In genomic region chr2:237858294-237859081, GRCh38 we compare ENCODE assay signal across 8 cellular contexts. TPM values are rescaled to one million over a fixed set of nuclear protein-coding genes. Genes with fewer than 3 reads are reported as not detected.
A peak's percentile ranks its signal among the peaks of the same experiment; 100 is the strongest.
DNase-seq lines count a peak whose midpoint lies in the region; ATAC-seq, FAIRE-seq and TF ChIP-seq lines count a peak whose summit lies in the region.

No MANE protein-coding gene starts in this region.

- H3K4me2 ChIP-seq in endothelial cell of umbilical vein (ENCODE audit: insufficient read depth, low read length) (no peak overlapping the region), mesenchymal stem cell (ENCODE audit: low read length, poor library complexity, severe bottlenecking) (no peak overlapping the region)

- peak overlapping the region; percentile 61 for H3K27ac Mint-ChIP-seq in stimulated activated memory B cell treated with anti-CD40 and anti-IgM and Interleukin-4, amounts not matched to agents 10 μg/mL and 1 μg/mL and 100 μg/mL, for 72 hours

- no peaks in the 10 kb centered on the region for H3K79me2 ChIP-seq in endothelial cell of umbilical vein (ENCODE audit: control insufficient read depth, insufficient read depth, low read length)

- H3K79me1 ChIP-seq in mesenchymal stem cell (replicated peaks; ENCODE audit: low read length, poor library complexity, severe bottlenecking), result peaks cover 3% of the 10 kb centered on the region

- H3K36me3 ChIP-seq in endothelial cell of umbilical vein (ENCODE audit: control insufficient read depth in 2 of 2, extremely low read depth in 1 of 2, insufficient read depth in 2 of 2, low read length in 2 of 2) (no peaks in the 10 kb centered on the region), mesenchymal stem cell (ENCODE audit: control insufficient read depth in 1 of 2, insufficient read depth in 2 of 2, low read depth in 1 of 2, low read length in 2 of 2) (no peaks in the 10 kb centered on the region)

- H2AFZ ChIP-seq in endothelial cell of umbilical vein (ENCODE audit: low read depth, low read length) (no peak overlapping the region), mesenchymal stem cell (ENCODE audit: low read depth, low read length) (no peak overlapping the region)

- no TSS peak for BruUV-seq in endothelial cell of umbilical vein (replicated peaks; lab: Mats Ljungman, UMichigan)

- ATAC-seq in GM21529 (IDR thresholded peaks at IDR 0.05; ENCODE audit: unreplicated experiment), result peak; percentile 63
- ATAC-seq in stimulated activated memory B cell treated with anti-CD40 and anti-IgM and Interleukin-4, amounts not matched to agents 10 μg/mL and 1 μg/mL and 100 μg/mL, for 72 hours, result peak; percentile 78
- ATAC-seq in HG03457 (IDR thresholded peaks at IDR 0.05; ENCODE audit: unreplicated experiment), result no peak

- no peaks in the 10 kb centered on the region for H3K36me3 Mint-ChIP-seq in stimulated activated memory B cell treated with anti-CD40 and anti-IgM and Interleukin-4, amounts not matched to agents 10 μg/mL and 1 μg/mL and 100 μg/mL, for 72 hours

- peak; percentile 84 for FAIRE-seq in endothelial cell of umbilical vein (lab: Jason Lieb, UNC)

- H3K4me3 ChIP-seq in endothelial cell of umbilical vein (replicated peaks in 1 of 3; ENCODE audit: insufficient read depth in 1 of 3, low read depth in 1 of 3, low read length in 3 of 3), result no peak overlapping the region
- no peak overlapping the region for H3K4me3 ChIP-seq in mesenchymal stem cell (ENCODE audit: insufficient read depth in 1 of 2, low read depth in 1 of 2, low read length in 2 of 2)

- no peak overlapping the region for H3K4ac ChIP-seq in mesenchymal stem cell (ENCODE audit: low read depth in 1 of 2, low read length in 2 of 2)

- CTCF ChIA-PET in endothelial cell of umbilical vein (lab: Charles Lee), result interaction anchor here (0.6 to 4.5 kb wide), 21 partner anchors 8 to 405 kb away, joined by 3 to 74 read pairs (median 4); partner anchors contain the start of gene SCLY

- H3K23ac ChIP-seq in mesenchymal stem cell (ENCODE audit: low read length in 2 of 2), result no peak overlapping the region

- H3K27ac ChIP-seq in endothelial cell of umbilical vein (ENCODE audit: insufficient read depth, low read depth, low read length) (no peak overlapping the region), mesenchymal stem cell (ENCODE audit: low read length, poor library complexity, severe bottlenecking) (no peak overlapping the region)

- H2BK15ac ChIP-seq in mesenchymal stem cell (ENCODE audit: low read depth, poor library complexity, severe bottlenecking), result no peak overlapping the region

- H3K14ac ChIP-seq in mesenchymal stem cell (ENCODE audit: low read length in 2 of 2), result no peak overlapping the region

- no peak overlapping the region for H4K8ac ChIP-seq in mesenchymal stem cell (ENCODE audit: low read length)

- H2BK12ac ChIP-seq in mesenchymal stem cell (ENCODE audit: low read length in 2 of 2), result no peak overlapping the region

- H3K9ac ChIP-seq in endothelial cell of umbilical vein (replicated peaks; ENCODE audit: extremely low read depth, insufficient read depth, low read length) (no peak overlapping the region), mesenchymal stem cell (ENCODE audit: low read length) (no peak overlapping the region)

- no peak for TF ChIP-seq POLR2A in endothelial cell of umbilical vein (IDR thresholded peaks at IDR 0.05; ENCODE audit: low read depth, low read length)

- no peaks in the 10 kb centered on the region for H4K20me1 ChIP-seq in endothelial cell of umbilical vein (replicated peaks; ENCODE audit: control insufficient read depth, extremely low read depth, insufficient read depth, low read length)

- H2BK5ac ChIP-seq in mesenchymal stem cell (ENCODE audit: low read depth, low read length, poor library complexity, severe bottlenecking), result no peak overlapping the region

- no peaks in the 10 kb centered on the region for H3K9me3 Mint-ChIP-seq in stimulated activated memory B cell treated with anti-CD40 and anti-IgM and Interleukin-4, amounts not matched to agents 10 μg/mL and 1 μg/mL and 100 μg/mL, for 72 hours

- H2AK5ac ChIP-seq in mesenchymal stem cell (ENCODE audit: low read length, severe bottlenecking), result no peak overlapping the region

- H4K91ac ChIP-seq in mesenchymal stem cell (ENCODE audit: low read length), result no peak overlapping the region

- peak overlapping the region; percentile 63 for H3K4me3 Mint-ChIP-seq in stimulated activated memory B cell treated with anti-CD40 and anti-IgM and Interleukin-4, amounts not matched to agents 10 μg/mL and 1 μg/mL and 100 μg/mL, for 72 hours

- H3K9me3 ChIP-seq in endothelial cell of umbilical vein (replicated peaks; ENCODE audit: control insufficient read depth, insufficient read depth, low read length), result no peaks in the 10 kb centered on the region
- no peaks in the 10 kb centered on the region for H3K9me3 ChIP-seq in mesenchymal stem cell (ENCODE audit: control insufficient read depth, low read length)

- intact Hi-C loops in endothelial cell of umbilical vein (cut with micrococcal nuclease), result loop anchor here (1.0 to 5.0 kb wide), 7 partner anchors 108 to 405 kb away; partner anchors contain the start of genes SCLY and UBE2F

- H3K4me1 Mint-ChIP-seq in stimulated activated memory B cell treated with anti-CD40 and anti-IgM and Interleukin-4, amounts not matched to agents 10 μg/mL and 1 μg/mL and 100 μg/mL, for 72 hours, result peaks cover 8% of the 10 kb centered on the region

- H2BK120ac ChIP-seq in mesenchymal stem cell (ENCODE audit: low read depth, low read length), result no peak overlapping the region

- TF ChIP-seq CTCF in endothelial cell of umbilical vein (IDR thresholded peaks at IDR 0.05; ENCODE audit: extremely low read depth in 1 of 2, insufficient read depth in 1 of 2, low read depth in 1 of 2, low read length in 2 of 2), result peak; percentile 55 to 81

- WGBS in mesenchymal stem cell, result 48% methylated on average over 14 of the region's 14 CpGs

- DNase-seq in C1 segment of cervical spinal cord (lab: John Stamatoyannopoulos, UW) (peak in 12 of 14 donors; percentile 38 to 78 (median 62)), NCI-H2196 treated with DMSO at 0.1 percent for 48 hours (lab: John Stamatoyannopoulos, UW; ENCODE audit: unreplicated experiment) (peak; percentile 68), endothelial cell of umbilical vein (ENCODE audit: low read depth, low spot score) (peak; percentile 60), mesenchymal stem cell (peak; percentile 88)
- DNase-seq in activated CD4-positive, alpha-beta T cell treated with anti-CD3 and anti-CD28 coated beads, Interleukin-2, amount 50 U/mL, for 1 hour, result peak; percentile 26

- dilution Hi-C loops in endothelial cell of umbilical vein (cut with MboI; ENCODE audit: extremely low pct_ligation_motif_present, low sequenced_read_pairs), result no loop called here

- POLR2A ChIA-PET in endothelial cell of umbilical vein (lab: Charles Lee), result no interaction called here

- no peaks in the 10 kb centered on the region for H3K9me1 ChIP-seq in endothelial cell of umbilical vein (replicated peaks; ENCODE audit: control insufficient read depth, extremely low read depth, insufficient read depth, low read length)

- H3K4me1 ChIP-seq in endothelial cell of umbilical vein (ENCODE audit: control insufficient read depth, extremely low read depth, insufficient read depth, low read length) (no peaks in the 10 kb centered on the region), mesenchymal stem cell (ENCODE audit: control insufficient read depth, insufficient read depth, low read depth, low read length) (peaks cover 15% of the 10 kb centered on the region)

- H3K27me3 ChIP-seq in endothelial cell of umbilical vein (ENCODE audit: control insufficient read depth in 2 of 2, insufficient read depth in 2 of 2, low read length in 2 of 2) (peaks cover 37 to 45% of the 10 kb centered on the region in 2 experiments), mesenchymal stem cell (ENCODE audit: control insufficient read depth in 1 of 2, insufficient read depth in 1 of 2, low read length in 2 of 2) (peaks cover 4 to 70% of the 10 kb centered on the region in 2 experiments)

- H3K27me3 Mint-ChIP-seq in stimulated activated memory B cell treated with anti-CD40 and anti-IgM and Interleukin-4, amounts not matched to agents 10 μg/mL and 1 μg/mL and 100 μg/mL, for 72 hours, result peaks cover 44% of the 10 kb centered on the region

- H3K18ac ChIP-seq in mesenchymal stem cell (ENCODE audit: low read depth in 1 of 2, low read length in 2 of 2), result no peak overlapping the region

TF ChIP-seq in endothelial cell of umbilical vein, 7 proteins besides CTCF, POLR2A, EP300 and RAD21 (continues in another document):
- no peak for TF ChIP-seq EZH2 (IDR thresholded peaks at IDR 0.05; ENCODE audit: borderline replicate concordance, low read depth, low read length, severe bottlenecking)
- TF ChIP-seq MYC (IDR thresholded peaks at IDR 0.05; ENCODE audit: low read depth, low read length), result no peak
- TF ChIP-seq JUN (IDR thresholded peaks at IDR 0.05; ENCODE audit: borderline replicate concordance, insufficient read depth, insufficient read length, low read depth), result no peak
- TF ChIP-seq, protein P1, sequence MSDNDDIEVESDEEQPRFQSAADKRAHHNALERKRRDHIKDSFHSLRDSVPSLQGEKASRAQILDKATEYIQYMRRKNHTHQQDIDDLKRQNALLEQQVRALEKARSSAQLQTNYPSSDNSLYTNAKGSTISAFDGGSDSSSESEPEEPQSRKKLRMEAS (IDR thresholded peaks at IDR 0.05; ENCODE audit: insufficient read depth, insufficient read length), result no peak

RNA-seq across cellular contexts. Expression of gene RAMP1, which starts 0.9 kb away (rescaled TPM):
- total RNA-seq in endothelial cell of umbilical vein, result not detected in 2 replicates
- 0.18 TPM in 1 of 2 replicates, not detected in the other for polyA plus RNA-seq in endothelial cell of umbilical vein
- not detected in 2 replicates for polyA plus RNA-seq in endothelial cell of umbilical vein (2011; cell fraction: cytosol; rRNA removed)
- polyA plus RNA-seq in endothelial cell of umbilical vein (2011; cell fraction: nucleus; rRNA removed), result not detected in 2 replicates
- polyA plus RNA-seq in endothelial cell of umbilical vein (2012), result 0.31 TPM in 1 of 2 replicates, not detected in the other
- not detected in 2 replicates for polyA minus RNA-seq in endothelial cell of umbilical vein
- not detected for polyA minus RNA-seq in endothelial cell of umbilical vein (2011; cell fraction: cytosol; rRNA and poly(A)+ RNA removed)
- polyA minus RNA-seq in endothelial cell of umbilical vein (2011; cell fraction: nucleus; rRNA and poly(A)+ RNA removed), result not detected in 2 replicates
- 3.1 TPM for polyA plus RNA-seq in mesenchymal stem cell (2013, experiment 1 of 2)
- 4.3 TPM for polyA plus RNA-seq in mesenchymal stem cell (2013, experiment 2 of 2)

RNA-seq across cellular contexts. Expression of gene RBM44, which starts 59.9 kb away (rescaled TPM):
- 0.44 and 0.53 TPM in 2 replicates for total RNA-seq in endothelial cell of umbilical vein
- polyA plus RNA-seq in endothelial cell of umbilical vein, result 0.14 and 0.16 TPM in 2 replicates
- 0.09 and 0.14 TPM in 2 replicates for polyA plus RNA-seq in endothelial cell of umbilical vein (2011; cell fraction: cytosol; rRNA removed)
- polyA plus RNA-seq in endothelial cell of umbilical vein (2011; cell fraction: nucleus; rRNA removed), result 1.7 and 2.0 TPM in 2 replicates
- polyA plus RNA-seq in endothelial cell of umbilical vein (2012), result 0.20 and 0.29 TPM in 2 replicates
- polyA minus RNA-seq in endothelial cell of umbilical vein, result 0.38 TPM in 1 of 2 replicates, not detected in the other
- polyA minus RNA-seq in endothelial cell of umbilical vein (2011; cell fraction: cytosol; rRNA and poly(A)+ RNA removed), result not detected
- polyA minus RNA-seq in endothelial cell of umbilical vein (2011; cell fraction: nucleus; rRNA and poly(A)+ RNA removed), result 0.87 and 1.0 TPM in 2 replicates
- polyA plus RNA-seq in mesenchymal stem cell (2013, experiment 1 of 2), result 0.18 TPM
- 0.15 TPM for polyA plus RNA-seq in mesenchymal stem cell (2013, experiment 2 of 2)

Comparison
In these comparisons a context has a peak if more than half of its experiments do, and no peak if none do; other contexts are left out.
1. DNase-seq: peak in every context shown above with its lines; median percentile 88 in mesenchymal stem cell; 68 in NCI-H2196 treated with DMSO at 0.1 percent for 48 hours; 62 in C1 segment of cervical spinal cord; 60 in endothelial cell of umbilical vein; 26 in activated CD4-positive, alpha-beta T cell treated with anti-CD3 and anti-CD28 coated beads, Interleukin-2, amount 50 U/mL, for 1 hour.